ENCODE assay signal across 21 cellular contexts in the genomic region with DNA sequence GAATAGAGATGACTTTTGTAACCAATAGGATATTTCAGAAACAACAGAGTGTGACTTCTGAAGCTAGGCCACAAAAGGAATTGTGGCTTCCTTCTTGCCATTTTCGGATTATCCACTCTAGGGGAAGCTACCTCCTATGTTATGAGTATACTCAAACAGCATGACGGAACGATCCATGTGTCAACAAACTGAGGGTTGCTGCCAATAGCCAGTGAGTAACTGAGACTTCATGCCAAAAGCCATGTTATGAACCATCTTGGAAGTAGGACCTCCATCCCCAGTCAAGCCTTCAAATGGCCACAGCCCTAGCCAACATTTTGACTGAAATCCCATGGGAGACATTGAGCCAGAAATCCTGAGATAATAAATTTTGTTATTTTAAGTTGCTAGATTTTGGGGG.
"Had no signal": no experiment of that assay in that cellular context is flagged by ENCODE, and none has a peak within 500 bp of the region (broad histone marks: within the 10 kb centered on the region; RNA-seq: fewer than 3 reads in every experiment).

No MANE protein-coding gene starts in this region.

- H3K36me3 Mint-ChIP-seq: immature natural killer cell, type B pancreatic cell had no signal

- H3K36me3 ChIP-seq: colonic mucosa, gastroesophageal sphincter, left ventricle myocardium inferior, lower lobe of right lung, neutrophil, ovary, right atrium auricular region, sigmoid colon had no signal

- H3K9me3 ChIP-seq: colonic mucosa, gastroesophageal sphincter, left ventricle myocardium inferior, lower lobe of right lung, neutrophil, ovary, right atrium auricular region, sigmoid colon had no signal

- H3K4me3 Mint-ChIP-seq: immature natural killer cell; naive thymus-derived CD4-positive, alpha-beta T cell; nephron progenitor cell; type B pancreatic cell had no signal

- H3K27me3 ChIP-seq: colonic mucosa, dorsolateral prefrontal cortex, gastroesophageal sphincter, ovary, right atrium auricular region, sigmoid colon had no signal

- ATAC-seq: gastroesophageal sphincter; left cardiac atrium; lower lobe of right lung; naive thymus-derived CD4-positive, alpha-beta T cell had no signal

- H3K4me3 ChIP-seq: colonic mucosa, dorsolateral prefrontal cortex, gastroesophageal sphincter, left ventricle myocardium inferior, lower lobe of right lung, ovary, right atrium auricular region, sigmoid colon, skin epidermis had no signal

- H3K27ac ChIP-seq: colonic mucosa, dorsolateral prefrontal cortex, gastroesophageal sphincter, left ventricle myocardium inferior, lower lobe of right lung, neutrophil, ovary, right atrium auricular region, sigmoid colon, skin epidermis had no signal

- H3K27ac Mint-ChIP-seq: immature natural killer cell, nephron progenitor cell, type B pancreatic cell had no signal

- DNase-seq: colonic mucosa; dorsolateral prefrontal cortex; effector CD8-positive, alpha-beta T cell; glutamatergic neuron; immature natural killer cell; kidney; left cardiac atrium; left ventricle myocardium inferior; lower lobe of right lung; mesenchymal stem cell; nephron progenitor cell; ovary; sigmoid colon; stimulated activated CD4-positive, alpha-beta T cell treated with anti-CD3 and anti-CD28 coated beads, Interleukin-2, amount 100 ng/mL, for 24 hours; stimulated activated naive CD4-positive, alpha-beta T cell treated with Interleukin-2 at 50 U/mL for 16 hours had no signal

- H3K4me1 ChIP-seq: colonic mucosa, right atrium auricular region, sigmoid colon had no signal

- H3K9me3 Mint-ChIP-seq: nephron progenitor cell, type B pancreatic cell had no signal

- H3K4me1 Mint-ChIP-seq: immature natural killer cell, nephron progenitor cell had no signal
